ENCODE assay signal across 10 cellular contexts in genomic region chr17:65170839-65171238, GRCh38. TPM values are rescaled to one million over a fixed set of nuclear protein-coding genes. Genes with fewer than 3 reads are reported as not detected.
DNase-seq lines count a peak whose midpoint lies in the region; TF ChIP-seq lines count a peak whose summit lies in the region.
"Had no signal": no experiment of that assay in that cellular context is flagged by ENCODE, and none has a peak within 500 bp of the region (broad histone marks: within the 10 kb centered on the region; RNA-seq: fewer than 3 reads in every experiment).

No MANE protein-coding gene starts in this region.

- DNase-seq in DMS 273 (lab: John Stamatoyannopoulos, UW; ENCODE audit: unreplicated experiment) = peak; percentile 21
- no peak for DNase-seq in DMS 273 treated with DMSO at 0.1 percent for 48 hours (lab: John Stamatoyannopoulos, UW)
- peak; percentile 86 for DNase-seq in NCI-H69 (lab: John Stamatoyannopoulos, UW)
- peak; percentile 80 for DNase-seq in epithelial cell of proximal tubule (ENCODE audit: low read depth)
- DNase-seq in pulmonary artery endothelial cell (ENCODE audit: low read depth, low spot score) = peak; percentile 73
- DNase-seq in amniotic stem cell (lab: John Stamatoyannopoulos, UW) = no peak
- no peak for DNase-seq in inferior parietal cortex (ENCODE audit: extremely low spot score)
- DNase-seq in activated CD4-positive, alpha-beta T cell treated with anti-CD3 and anti-CD28 coated beads, Interleukin-2, amount 50 U/mL, for 4 hours = no peak

- H3K4me3 ChIP-seq in epithelial cell of proximal tubule (ENCODE audit: low read depth, low read length) = no peak overlapping the region
- H3K4me3 ChIP-seq: esophagus muscularis mucosa, thoracic aorta had no signal

- TF ChIP-seq CTCF in epithelial cell of proximal tubule (conservative IDR thresholded peaks at IDR 0.05; ENCODE audit: low read depth, low read length) = no peak

RNA-seq across cellular contexts. Expression of gene RGS9, which starts 33.7 kb away (rescaled TPM):
- total RNA-seq in epithelial cell of proximal tubule (5.2 and 6.9 TPM in 2 replicates), pulmonary artery endothelial cell (1.1 and 1.2 TPM in 2 replicates)

Comparison
In these comparisons a context has a peak if more than half of its experiments do, and no peak if none do; other contexts are left out.
1. DNase-seq: peak in DMS 273 (single experiment), NCI-H69 (single experiment), epithelial cell of proximal tubule (single experiment) and pulmonary artery endothelial cell (single experiment); none in DMS 273 treated with DMSO at 0.1 percent for 48 hours (single experiment), amniotic stem cell (single experiment), inferior parietal cortex (single experiment) and activated CD4-positive, alpha-beta T cell treated with anti-CD3 and anti-CD28 coated beads, Interleukin-2, amount 50 U/mL, for 4 hours (0 of 2).